ENCODE assay signal across 18 cellular contexts in genomic region chr11:20050048-20050447, GRCh38.
DNase-seq lines count a peak whose midpoint lies in the region; ATAC-seq and TF ChIP-seq lines count a peak whose summit lies in the region.
"Had no signal": no experiment of that assay in that cellular context is flagged by ENCODE, and none has a peak within 500 bp of the region (broad histone marks: within the 10 kb centered on the region; RNA-seq: fewer than 3 reads in every experiment).

No MANE protein-coding gene starts in this region.

- H3K27ac ChIP-seq in right atrium auricular region (peak overlapping the region; percentile 87 to 89), esophagus (ENCODE audit: low read depth in 2 of 2, low read length in 1 of 2) (peak overlapping the region; percentile 54 to 70)
- H3K27ac ChIP-seq: BLaER1 treated with 17β-estradiol and CSF1 and Interleukin-3, amounts not matched to agents 10 nM and 100 nM had no signal

- H3K27ac Mint-ChIP-seq in nephron (peak overlapping the region in 2 of 3 experiments; percentile 9 to 55), immature natural killer cell (no peak overlapping the region)
- H3K27ac Mint-ChIP-seq: effector memory CD8-positive, alpha-beta T cell; stimulated activated naive CD8-positive, alpha-beta T cell treated with anti-CD3 and anti-CD28 coated beads, Interleukin-15, amount 100 ng/mL, for 72 hours had no signal

- 78 to 82% methylated on average over 4 of the region's 4 CpGs for WGBS in esophagus, 2 donors

- H3K4me3 Mint-ChIP-seq in nephron (no peak overlapping the region), immature natural killer cell (no peak overlapping the region)
- H3K4me3 Mint-ChIP-seq: effector memory CD8-positive, alpha-beta T cell; stimulated activated naive CD8-positive, alpha-beta T cell treated with anti-CD3 and anti-CD28 coated beads, Interleukin-15, amount 100 ng/mL, for 72 hours had no signal

- H3K36me3 Mint-ChIP-seq in nephron (ENCODE audit: low read depth) (peaks cover 84% of the 10 kb centered on the region), immature natural killer cell (peaks cover 0 to 3% (median 0%) of the 10 kb centered on the region in 3 donors)

- no peak for TF ChIP-seq CTCF in right atrium auricular region (IDR thresholded peaks at IDR 0.05)
- TF ChIP-seq CTCF in nephron (IDR thresholded peaks at IDR 0.05; ENCODE audit: unreplicated experiment in 3 of 3) = no peak

- peaks cover 0 to 28% of the 10 kb centered on the region in 2 donors for H3K4me1 ChIP-seq in right atrium auricular region
- H3K4me1 ChIP-seq in esophagus (ENCODE audit: control insufficient read depth in 2 of 2, insufficient read depth in 2 of 2, low read length in 1 of 2) = peaks cover 7 to 11% of the 10 kb centered on the region in 2 donors

- H3K4me3 ChIP-seq in right atrium auricular region = no peak overlapping the region
- H3K4me3 ChIP-seq in esophagus (ENCODE audit: low read depth in 1 of 2, low read length in 2 of 2) = no peak overlapping the region
- H3K4me3 ChIP-seq: BLaER1 treated with 17β-estradiol and CSF1 and Interleukin-3, amounts not matched to agents 10 nM and 100 nM; ovary had no signal

- H3K27me3 ChIP-seq in right atrium auricular region (no peaks in the 10 kb centered on the region), esophagus (ENCODE audit: control insufficient read depth in 1 of 2, insufficient read depth in 2 of 2, low read length in 2 of 2) (no peaks in the 10 kb centered on the region)
- H3K27me3 ChIP-seq: BLaER1 treated with 17β-estradiol and CSF1 and Interleukin-3, amounts not matched to agents 10 nM and 100 nM; ovary had no signal

- no peaks in the 10 kb centered on the region for H3K9me3 Mint-ChIP-seq in nephron
- no peaks in the 10 kb centered on the region for H3K9me3 Mint-ChIP-seq in immature natural killer cell
- H3K9me3 Mint-ChIP-seq: effector memory CD8-positive, alpha-beta T cell; stimulated activated naive CD8-positive, alpha-beta T cell treated with anti-CD3 and anti-CD28 coated beads, Interleukin-15, amount 100 ng/mL, for 72 hours had no signal

- H3K9me3 ChIP-seq in right atrium auricular region = no peaks in the 10 kb centered on the region
- H3K9me3 ChIP-seq in esophagus (ENCODE audit: control insufficient read depth in 2 of 2, insufficient read depth in 1 of 2, low read depth in 1 of 2, low read length in 1 of 2) = no peaks in the 10 kb centered on the region
- H3K9me3 ChIP-seq: BLaER1 treated with 17β-estradiol and CSF1 and Interleukin-3, amounts not matched to agents 10 nM and 100 nM; ovary had no signal

- H3K4me1 Mint-ChIP-seq in nephron (peaks cover 54% of the 10 kb centered on the region), immature natural killer cell (peaks cover 4 to 6% of the 10 kb centered on the region in 2 donors)
- H3K4me1 Mint-ChIP-seq: stimulated activated naive CD8-positive, alpha-beta T cell treated with anti-CD3 and anti-CD28 coated beads, Interleukin-15, amount 100 ng/mL, for 72 hours had no signal

- H3K27me3 Mint-ChIP-seq in nephron (ENCODE audit: low read depth) (peaks cover 3% of the 10 kb centered on the region), immature natural killer cell (ENCODE audit: low read depth in 3 of 3) (peaks cover 0 to 4% (median 3%) of the 10 kb centered on the region in 3 donors)
- H3K27me3 Mint-ChIP-seq: effector memory CD8-positive, alpha-beta T cell had no signal

- ATAC-seq in left ventricle myocardium superior (no peak), HG02852 (IDR thresholded peaks at IDR 0.05; ENCODE audit: unreplicated experiment) (no peak)
- ATAC-seq: effector memory CD8-positive, alpha-beta T cell; stimulated activated naive CD8-positive, alpha-beta T cell treated with anti-CD3 and anti-CD28 coated beads, Interleukin-15, amount 100 ng/mL, for 72 hours had no signal

- intact Hi-C loops in left ventricle myocardium superior (cut with micrococcal nuclease) = no loop called here

- DNase-seq in right atrium auricular region (ENCODE audit: low spot score) (no peak), left ventricle myocardium superior (no peak), immature natural killer cell (no peak), NCI-H2196 treated with DMSO at 0.1 percent for 48 hours (lab: John Stamatoyannopoulos, UW; ENCODE audit: unreplicated experiment) (no peak)
- no peak for DNase-seq in activated CD8-positive, alpha-beta memory T cell treated with anti-CD3 and anti-CD28 coated beads, Interleukin-2, amount 50 U/mL, for 48 hours
- DNase-seq: activated CD4-positive, alpha-beta T cell treated with anti-CD3 and anti-CD28 coated beads, Interleukin-2, amount 50 U/mL, for 1 hour; activated gamma-delta T cell treated with Interleukin-2 at 50 U/mL for 16 hours; cerebellar nuclear complex; effector memory CD8-positive, alpha-beta T cell; kidney glomerular epithelial cell; ovary; stimulated activated CD4-positive, alpha-beta T cell treated with anti-CD3 and anti-CD28 coated beads, Interleukin-2, amount 100 ng/mL, for 24 hours; stimulated activated naive CD8-positive, alpha-beta T cell treated with anti-CD3 and anti-CD28 coated beads, Interleukin-15, amount 100 ng/mL, for 72 hours; T-helper 1 cell had no signal

- H3K36me3 ChIP-seq in right atrium auricular region (peaks cover 13% of the 10 kb centered on the region), esophagus (ENCODE audit: control insufficient read depth in 2 of 2, insufficient read depth in 2 of 2, low read length in 1 of 2) (peaks cover 0 to 18% of the 10 kb centered on the region in 2 donors)
- H3K36me3 ChIP-seq: BLaER1 treated with 17β-estradiol and CSF1 and Interleukin-3, amounts not matched to agents 10 nM and 100 nM; ovary had no signal

Comparison
In these comparisons a context has a peak if more than half of its experiments do, and no peak if none do; other contexts are left out.
1. H3K27ac Mint-ChIP-seq: peak in nephron (2 of 3); none in immature natural killer cell (0 of 6).